8 cellular contexts compared by ENCODE assay signal in genomic region chr19:17861542-17862402, GRCh38. TPM values are rescaled to one million over a fixed set of nuclear protein-coding genes. Genes with fewer than 3 reads are reported as not detected.
DNase-seq lines count a peak whose midpoint lies in the region; ATAC-seq and TF ChIP-seq lines count a peak whose summit lies in the region.

No MANE protein-coding gene starts in this region.

- H3K27ac ChIP-seq in spleen: peak overlapping the region in 1 of 8 donors; percentile 45

- peaks cover 17 to 61% (median 41%) of the 10 kb centered on the region in 6 donors for H3K4me1 ChIP-seq in spleen

- H3K9me3 ChIP-seq in T-helper 17 cell (ENCODE audit: control insufficient read depth, low read length, poor library complexity, severe bottlenecking) (no peaks in the 10 kb centered on the region), spleen (no peaks in the 10 kb centered on the region)

- H3K4me1 Mint-ChIP-seq in T-helper 17 cell: peaks cover 25% of the 10 kb centered on the region

- H3K36me3 Mint-ChIP-seq in T-helper 17 cell (ENCODE audit: low read depth): peaks cover 2% of the 10 kb centered on the region

- no peaks in the 10 kb centered on the region for H3K27me3 ChIP-seq in spleen (replicated peaks in 1 of 7)

- H3K36me3 ChIP-seq in spleen: peaks cover 0 to 54% (median 40%) of the 10 kb centered on the region in 6 donors

- H3K4me3 ChIP-seq in fibroblast of mammary gland (ENCODE audit: control insufficient read depth, low read depth, low read length) (peak overlapping the region; percentile 88), spleen (peak overlapping the region in 6 of 8 donors; percentile 13 to 100 (median 100)), lower leg skin (ENCODE audit: low read depth, poor library complexity, severe bottlenecking) (no peak overlapping the region)

- 80 to 88% (median 84%) methylated on average over 19 to 23 of the region's 23 CpGs for WGBS in spleen, 5 donors
- WGBS in lower leg skin, 2 donors: 70 to 75% methylated on average over 22 to 23 of the region's 23 CpGs

- TF ChIP-seq CTCF in fibroblast of mammary gland (conservative IDR thresholded peaks at IDR 0.05; ENCODE audit: control insufficient read depth, insufficient read depth, low read depth, low read length): no peak
- no peak for TF ChIP-seq CTCF in spleen (IDR thresholded peaks at IDR 0.05 in 8 of 11, conservative IDR thresholded peaks at IDR 0.05 in 3 of 11)
- TF ChIP-seq CTCF in lower leg skin (IDR thresholded peaks at IDR 0.05): no peak

- ATAC-seq in T-helper 17 cell: no peak

- H3K4me3 Mint-ChIP-seq in T-helper 17 cell: peak overlapping the region; percentile 97

- TF ChIP-seq POLR2A in spleen (IDR thresholded peaks at IDR 0.05): no peak
- TF ChIP-seq POLR2A in lower leg skin (IDR thresholded peaks at IDR 0.05): no peak

- H3K27ac Mint-ChIP-seq in T-helper 17 cell: peak overlapping the region; percentile 93

- DNase-seq in activated CD8-positive, alpha-beta memory T cell treated with anti-CD3 and anti-CD28 coated beads for 24 hours: peak; percentile 70
- no peak for DNase-seq in activated CD8-positive, alpha-beta memory T cell treated with anti-CD3 and anti-CD28 coated beads, Interleukin-2, amount 50 U/mL, for 4 hours
- DNase-seq in T-helper 17 cell (no peak), fibroblast of mammary gland (ENCODE audit: low read depth) (no peak), spleen (no peak), lower leg skin (ENCODE audit: low spot score in 2 of 2) (no peak), NCI-H69 (lab: John Stamatoyannopoulos, UW) (no peak), NOMO-1 (lab: John Stamatoyannopoulos, UW; ENCODE audit: unreplicated experiment in 2 of 2) (no peak)

- intact Hi-C loops in spleen (cut with DNase I; ENCODE audit: low total_unique reads): loop anchor here (10.0 kb wide), 1 partner anchor 133 kb away; no protein-coding TSS in a partner anchor
- intact Hi-C loops in lower leg skin (cut with DNase I; ENCODE audit: low total_unique reads): loop anchor here (5.0 kb wide), 1 partner anchor 71 kb away; the partner anchor contains the start of gene CCDC124

- H3K27me3 Mint-ChIP-seq in T-helper 17 cell: no peaks in the 10 kb centered on the region

RNA-seq across cellular contexts. Expression of gene RPL18A, which starts 2.1 kb away (rescaled TPM):
- 1,000 to 10,000 TPM; 3,447 to 3,486 TPM for total RNA-seq in T-helper 17 cell
- total RNA-seq in spleen: 1,000 to 10,000 TPM; 1,310 to 2,382 (median 1,642) TPM
- 1,000 to 10,000 TPM; 4,642 to 6,872 (median 5,294) TPM for polyA plus RNA-seq in spleen
- total RNA-seq in lower leg skin: 1,000 to 10,000 TPM; 2,094 to 3,301 (median 2,396) TPM

RNA-seq across cellular contexts. Expression of gene SLC5A5, which starts 10.0 kb away (rescaled TPM):
- total RNA-seq in T-helper 17 cell (1 to 10 TPM; 1.3 to 2.0 TPM), spleen (under 1 TPM in 5 of 7 donors, not detected in 2; 0.27 to 0.44 (median 0.32) TPM), lower leg skin (not detected)
- polyA plus RNA-seq in spleen: under 1 TPM; 0.19 to 0.52 (median 0.30) TPM

RNA-seq across cellular contexts. Expression of gene JAK3, which starts 14.0 kb away (rescaled TPM):
- total RNA-seq in T-helper 17 cell (100 to 1,000 TPM; 149 to 211 TPM), spleen (100 to 1,000 TPM in 5 of 7 donors, 10 to 100 TPM in 2; 64.3 to 203 (median 147) TPM), lower leg skin (1 to 10 TPM; 2.1 to 4.0 (median 3.7) TPM)
- polyA plus RNA-seq in spleen: 10 to 100 TPM; 30.6 to 81.1 (median 58.2) TPM

RNA-seq across cellular contexts. Expression of gene INSL3, which starts 40.5 kb away (rescaled TPM):
- 1 to 10 TPM; 5.0 to 9.1 TPM for total RNA-seq in T-helper 17 cell
- 1 to 10 TPM; 2.1 to 6.3 (median 3.4) TPM for total RNA-seq in spleen
- 1 to 10 TPM; 2.1 to 3.2 (median 2.6) TPM for polyA plus RNA-seq in spleen
- total RNA-seq in lower leg skin: not detected

Comparison
In these comparisons a context has a peak if more than half of its experiments do, and no peak if none do; other contexts are left out.
1. RNA of gene JAK3, which starts 14.0 kb away (total RNA-seq): 149 to 211 TPM in T-helper 17 cell and 64.3 to 203 TPM in spleen; 2.1 to 4.0 TPM in lower leg skin; every median in the first group is over 10 times any median in the second.